In the genomic region with DNA sequence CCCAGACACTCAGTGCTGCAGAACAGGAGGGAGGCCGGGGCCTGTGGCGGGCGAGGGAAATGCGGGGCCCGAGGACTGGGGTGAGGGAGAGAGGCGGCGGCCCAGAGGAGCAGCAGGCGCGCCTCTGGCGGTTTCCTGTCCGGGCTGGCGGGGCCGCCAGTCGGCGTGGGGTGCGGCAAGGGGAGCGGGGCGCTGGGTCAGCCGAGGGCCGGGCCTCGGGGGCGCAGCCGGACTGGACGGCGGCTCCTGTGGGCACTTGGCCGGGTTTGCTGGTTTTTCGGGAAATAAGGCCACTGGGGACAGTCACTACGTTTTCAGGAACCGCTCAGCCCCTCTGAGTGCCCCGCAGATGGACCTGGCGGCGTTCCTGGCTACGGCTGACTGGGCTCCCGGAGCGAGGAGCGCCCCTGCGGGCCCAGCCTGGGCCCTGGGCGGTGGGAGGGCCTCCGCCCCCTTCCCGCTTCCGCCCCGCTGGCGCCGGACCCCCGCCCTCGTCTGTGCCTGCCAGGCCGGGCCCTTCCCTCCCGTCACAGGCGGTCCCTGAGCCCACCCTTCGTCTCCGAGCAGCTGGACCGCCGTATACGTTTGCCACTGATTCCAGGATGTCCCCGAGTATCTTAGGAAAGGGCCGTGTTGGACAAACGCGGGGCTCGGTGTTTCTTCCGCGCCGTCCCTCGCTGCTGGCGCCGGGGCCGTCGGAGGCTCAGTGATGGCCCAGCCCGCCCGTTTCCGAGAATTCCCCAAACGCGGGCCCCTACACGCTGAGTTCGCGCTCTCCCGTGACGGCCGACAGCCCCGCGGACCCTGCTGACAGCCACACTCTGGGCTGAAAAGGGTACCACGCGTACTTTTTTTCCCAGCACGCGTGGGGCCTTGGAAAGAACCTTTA, we compare ENCODE assay signal across 13 cellular contexts.
DNase-seq lines count a peak whose midpoint lies in the region; ATAC-seq and TF ChIP-seq lines count a peak whose summit lies in the region.
"Had no signal": no experiment of that assay in that cellular context is flagged by ENCODE, and none has a peak within 500 bp of the region (broad histone marks: within the 10 kb centered on the region; RNA-seq: fewer than 3 reads in every experiment).

No MANE protein-coding gene starts in this region.

- CTCF ChIA-PET in naive thymus-derived CD4-positive, alpha-beta T cell (lab: Charles Lee): no interaction called here
- CTCF ChIA-PET in RWPE1 (lab: Yijun Ruan, JAX): no interaction called here

- H3K27ac ChIP-seq in angular gyrus (ENCODE audit: low read depth, low read length) (peak overlapping the region; percentile 30), thoracic aorta (peak overlapping the region; percentile 51 to 56), RWPE1 (no peak overlapping the region)
- no peak overlapping the region for H3K27ac ChIP-seq in naive thymus-derived CD4-positive, alpha-beta T cell (ENCODE audit: low read depth, low read length)

- no peaks in the 10 kb centered on the region for H3K9me3 ChIP-seq in naive thymus-derived CD4-positive, alpha-beta T cell (ENCODE audit: control insufficient read depth in 2 of 3, low read length in 3 of 3)
- H3K9me3 ChIP-seq in thoracic aorta: no peaks in the 10 kb centered on the region

- no peak overlapping the region for H3K4me3 ChIP-seq in naive thymus-derived CD4-positive, alpha-beta T cell (ENCODE audit: low read length)
- peak overlapping the region; percentile 54 for H3K4me3 ChIP-seq in thoracic aorta

- TF ChIP-seq CTCF in glutamatergic neuron (IDR thresholded peaks at IDR 0.05; ENCODE audit: partially characterized antibody, unreplicated experiment) (no peak), thoracic aorta (IDR thresholded peaks at IDR 0.05) (peak; percentile 12), RWPE1 (conservative IDR thresholded peaks at IDR 0.05; ENCODE audit: low read depth) (no peak)

- intact Hi-C loops in naive thymus-derived CD4-positive, alpha-beta T cell (cut with micrococcal nuclease): no loop called here

- DNase-seq in glutamatergic neuron: peak; percentile 50
- DNase-seq in naive thymus-derived CD4-positive, alpha-beta T cell: no peak
- DNase-seq in thoracic aorta (ENCODE audit: low spot score): no peak
- DNase-seq in activated CD4-positive, CD25-positive, alpha-beta regulatory T cell (lab: John Stamatoyannopoulos, UW): no peak
- DNase-seq in RWPE1 (ENCODE audit: low spot score): no peak
- DNase-seq: activated naive CD4-positive, alpha-beta T cell; GOT3; NCI-H1105; occipital lobe; OCI-M1 had no signal

- no peaks in the 10 kb centered on the region for H3K4me1 ChIP-seq in naive thymus-derived CD4-positive, alpha-beta T cell (ENCODE audit: control insufficient read depth in 2 of 2, insufficient read depth in 2 of 2, low read length in 2 of 2)
- peaks cover 0 to 9% of the 10 kb centered on the region in 2 donors for H3K4me1 ChIP-seq in thoracic aorta (ENCODE audit: control insufficient read depth in 1 of 2, low read depth in 2 of 2)

- peak overlapping the region; percentile 83 for H3K4me3 Mint-ChIP-seq in glutamatergic neuron (ENCODE audit: unreplicated experiment)
- H3K4me3 Mint-ChIP-seq in naive thymus-derived CD4-positive, alpha-beta T cell: no peak overlapping the region

- H3K9me3 Mint-ChIP-seq in glutamatergic neuron (ENCODE audit: unreplicated experiment): peaks cover 5% of the 10 kb centered on the region
- no peaks in the 10 kb centered on the region for H3K9me3 Mint-ChIP-seq in naive thymus-derived CD4-positive, alpha-beta T cell

- H3K27ac Mint-ChIP-seq in glutamatergic neuron (ENCODE audit: unreplicated experiment): no peak overlapping the region
- H3K27ac Mint-ChIP-seq in naive thymus-derived CD4-positive, alpha-beta T cell: no peak overlapping the region

- peaks cover 0 to 23% (median 7%) of the 10 kb centered on the region in 3 experiments for H3K36me3 ChIP-seq in naive thymus-derived CD4-positive, alpha-beta T cell (ENCODE audit: control insufficient read depth in 2 of 3, insufficient read depth in 3 of 3, low read length in 3 of 3)
- peaks cover 5% of the 10 kb centered on the region for H3K36me3 ChIP-seq in thoracic aorta

- no peaks in the 10 kb centered on the region for H3K27me3 ChIP-seq in naive thymus-derived CD4-positive, alpha-beta T cell (ENCODE audit: control insufficient read depth in 2 of 2, insufficient read depth in 2 of 2, low read length in 2 of 2)
- H3K27me3 ChIP-seq in thoracic aorta (replicated peaks; ENCODE audit: insufficient read depth): no peaks in the 10 kb centered on the region

- peaks cover 6% of the 10 kb centered on the region for H3K36me3 Mint-ChIP-seq in glutamatergic neuron (ENCODE audit: unreplicated experiment)
- peaks cover 8 to 29% (median 12%) of the 10 kb centered on the region in 5 donors for H3K36me3 Mint-ChIP-seq in naive thymus-derived CD4-positive, alpha-beta T cell

- peaks cover 7% of the 10 kb centered on the region for H3K27me3 Mint-ChIP-seq in glutamatergic neuron (ENCODE audit: unreplicated experiment)
- H3K27me3 Mint-ChIP-seq in naive thymus-derived CD4-positive, alpha-beta T cell: no peaks in the 10 kb centered on the region

- H3K4me1 Mint-ChIP-seq in glutamatergic neuron (ENCODE audit: low read depth, unreplicated experiment): peaks cover 3% of the 10 kb centered on the region
- peaks cover 0 to 8% (median 6%) of the 10 kb centered on the region in 7 donors for H3K4me1 Mint-ChIP-seq in naive thymus-derived CD4-positive, alpha-beta T cell

- POLR2A ChIA-PET in naive thymus-derived CD4-positive, alpha-beta T cell (lab: Charles Lee): no interaction called here
- POLR2A ChIA-PET in RWPE1 (lab: Yijun Ruan, JAX; ENCODE audit: low non-redundant PET): no interaction called here

- ATAC-seq in naive thymus-derived CD4-positive, alpha-beta T cell: peak; percentile 32
- peak; percentile 29 for ATAC-seq in thoracic aorta (ENCODE audit: insufficient number of reproducible peaks, low FRiP score, low read depth)
- ATAC-seq in GM21528 (IDR thresholded peaks at IDR 0.05; ENCODE audit: low FRiP score, unreplicated experiment): no peak
- ATAC-seq in HG02981 (IDR thresholded peaks at IDR 0.05; ENCODE audit: unreplicated experiment): no peak

Comparison
In these comparisons a context has a peak if more than half of its experiments do, and no peak if none do; other contexts are left out.
1. H3K27ac ChIP-seq: peak in angular gyrus (single experiment) and thoracic aorta (2 of 2); none in naive thymus-derived CD4-positive, alpha-beta T cell (single experiment) and RWPE1 (single experiment).
2. ATAC-seq: peak in naive thymus-derived CD4-positive, alpha-beta T cell (single experiment) and thoracic aorta (single experiment); none in GM21528 (single experiment) and HG02981 (single experiment).